Comparison of ENCODE assay signal across 17 cellular contexts in the genomic region with DNA sequence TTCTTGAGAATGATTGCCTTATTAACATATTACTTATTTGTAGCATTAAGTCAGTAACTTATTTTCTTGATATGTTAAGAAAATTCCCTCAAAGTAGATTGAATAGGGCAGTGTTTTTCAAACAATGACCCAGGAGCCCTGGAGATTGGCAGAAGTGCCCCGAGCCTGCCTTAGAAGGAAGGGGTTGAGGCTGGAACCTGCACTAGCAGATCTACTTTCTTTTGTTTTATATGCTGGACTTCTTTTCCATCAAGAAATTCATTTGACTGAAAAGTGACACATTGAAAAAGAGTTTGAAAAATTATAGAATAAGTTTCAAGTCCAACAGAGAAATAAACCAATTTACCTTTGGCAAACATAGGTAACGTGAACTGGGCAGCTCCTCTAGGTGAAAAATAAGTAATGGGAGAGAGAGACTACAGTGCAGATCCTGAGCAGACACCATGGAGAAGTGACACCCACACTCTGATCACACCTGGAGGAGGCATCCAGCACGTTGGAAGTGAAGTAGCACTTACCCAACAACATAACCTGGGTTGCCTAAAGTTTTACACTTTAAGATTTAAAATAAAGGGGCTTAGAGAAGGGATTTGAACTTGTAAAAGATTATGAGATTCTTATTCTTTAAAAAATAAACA. TPM values are rescaled to one million over a fixed set of nuclear protein-coding genes. Genes with fewer than 3 reads are reported as not detected.
DNase-seq lines count a peak whose midpoint lies in the region; ATAC-seq, FAIRE-seq and TF ChIP-seq lines count a peak whose summit lies in the region.
"Had no signal": no experiment of that assay in that cellular context is flagged by ENCODE, and none has a peak within 500 bp of the region (broad histone marks: within the 10 kb centered on the region; RNA-seq: fewer than 3 reads in every experiment).

No MANE protein-coding gene starts in this region.

- no peak overlapping the region for H4K91ac ChIP-seq in mesenchymal stem cell (ENCODE audit: low read length)

- no peak overlapping the region for H2BK15ac ChIP-seq in mesenchymal stem cell (ENCODE audit: low read depth, poor library complexity, severe bottlenecking)

- H2AK5ac ChIP-seq in mesenchymal stem cell (ENCODE audit: low read length, severe bottlenecking), result peak overlapping the region; percentile 76

- POLR2A ChIA-PET in SK-N-SH (lab: Yijun Ruan, JAX), result no interaction called here

- peaks cover 4% of the 10 kb centered on the region for H3K79me1 ChIP-seq in mesenchymal stem cell (replicated peaks; ENCODE audit: low read length, poor library complexity, severe bottlenecking)

- no peak overlapping the region for H2BK5ac ChIP-seq in mesenchymal stem cell (ENCODE audit: low read depth, low read length, poor library complexity, severe bottlenecking)

- H3K27ac ChIP-seq in SK-N-SH (ENCODE audit: low read depth in 2 of 2, low read length in 1 of 2) (peak overlapping the region; percentile 68 to 96; a peak in 3 of 4 replicates), mesenchymal stem cell (ENCODE audit: low read length, poor library complexity, severe bottlenecking) (peak overlapping the region; percentile 83), aorta (ENCODE audit: low read depth in 1 of 2, low read length in 2 of 2) (peak overlapping the region; percentile 92 to 93)
- H3K27ac ChIP-seq: parathyroid adenoma, tibial nerve had no signal

- intact Hi-C loops in aorta (cut with DNase I), result no loop called here

- peak overlapping the region; percentile 65; the same call in 1 of the 2 replicates for H3K9ac ChIP-seq in SK-N-SH
- H3K9ac ChIP-seq in mesenchymal stem cell (ENCODE audit: low read length), result no peak overlapping the region
- H3K9ac ChIP-seq: parathyroid adenoma had no signal

- H3K4me1 ChIP-seq in SK-N-SH (ENCODE audit: control insufficient read depth in 1 of 2, insufficient read depth in 2 of 2, low read depth in 1 of 2, low read length in 1 of 2) (peaks cover 12 to 47% of the 10 kb centered on the region in 2 experiments; a peak in 3 of 4 replicates), mesenchymal stem cell (ENCODE audit: control insufficient read depth, insufficient read depth, low read depth, low read length) (peaks cover 6% of the 10 kb centered on the region), aorta (ENCODE audit: control insufficient read depth in 1 of 2, insufficient read depth in 2 of 2, low read length in 2 of 2) (peaks cover 2 to 3% of the 10 kb centered on the region in 2 donors)
- H3K4me1 ChIP-seq: parathyroid adenoma had no signal

- H3K36me3 ChIP-seq in SK-N-SH (replicated peaks in 1 of 2; ENCODE audit: control insufficient read depth in 1 of 2, insufficient read depth in 2 of 2, low read length in 1 of 2) (peaks cover 7 to 67% of the 10 kb centered on the region in 2 experiments), bronchial epithelial cell (ENCODE audit: control insufficient read depth, insufficient read depth, low read length) (no peaks in the 10 kb centered on the region), mesenchymal stem cell (ENCODE audit: control insufficient read depth in 1 of 2, insufficient read depth in 2 of 2, low read depth in 1 of 2, low read length in 2 of 2) (peaks cover 0 to 2% of the 10 kb centered on the region in 2 experiments), aorta (ENCODE audit: control insufficient read depth in 1 of 2, insufficient read depth in 2 of 2, low read length in 1 of 2) (no peaks in the 10 kb centered on the region)
- H3K36me3 ChIP-seq: tibial nerve had no signal

- no peak for FAIRE-seq in bronchial epithelial cell (lab: Jason Lieb, UNC)
- FAIRE-seq: A204.1, small intestine had no signal

- H3K4me2 ChIP-seq in SK-N-SH (peak overlapping the region; percentile 51), mesenchymal stem cell (ENCODE audit: low read length, poor library complexity, severe bottlenecking) (peak overlapping the region; percentile 52)

- ATAC-seq in SK-N-SH treated with all-trans-retinoic acid at 6 μM for 48 hours (no peak), aorta (ENCODE audit: low FRiP score) (no peak), GM18498 (IDR thresholded peaks at IDR 0.05; ENCODE audit: unreplicated experiment) (no peak)
- ATAC-seq: activated naive CD8-positive, alpha-beta T cell treated with anti-CD3 and anti-CD28 coated beads, Interleukin-2, amount 50 U/mL, for 24 hours; effector memory CD8-positive, alpha-beta T cell; left ventricle myocardium superior had no signal

- TF ChIP-seq CTCF in SK-N-SH (IDR thresholded peaks at IDR 0.05), result no peak
- TF ChIP-seq CTCF in bronchial epithelial cell (IDR thresholded peaks at IDR 0.05; ENCODE audit: insufficient read depth, low read length, severe bottlenecking), result no peak

- no peak overlapping the region for H3K4ac ChIP-seq in mesenchymal stem cell (ENCODE audit: low read depth in 1 of 2, low read length in 2 of 2)

- no peak overlapping the region for H4K8ac ChIP-seq in mesenchymal stem cell (ENCODE audit: low read length)

- 70% methylated on average over 3 of the region's 3 CpGs for WGBS in SK-N-SH (ENCODE audit: low lambda C conversion rate)
- 95% methylated on average over 2 of the region's 3 CpGs for WGBS in mesenchymal stem cell
- WGBS in aorta, 2 donors, result 25 to 26% methylated on average over 3 of the region's 3 CpGs

- no peak overlapping the region for H3K14ac ChIP-seq in mesenchymal stem cell (ENCODE audit: low read length in 2 of 2)

- no peak overlapping the region for H3K18ac ChIP-seq in mesenchymal stem cell (ENCODE audit: low read depth in 1 of 2, low read length in 2 of 2)

- CTCF ChIA-PET in SK-N-SH (lab: Yijun Ruan, JAX), result interaction anchor here (0.7 to 0.8 kb wide), 2 partner anchors 10 to 17 kb away, joined by 3 read pairs; no protein-coding TSS in a partner anchor

- no peak for TF ChIP-seq EP300 in SK-N-SH (IDR thresholded peaks at IDR 0.05; ENCODE audit: borderline replicate concordance in 1 of 2, low read depth in 1 of 2, low read length in 1 of 2)

- H3K27me3 ChIP-seq in SK-N-SH (ENCODE audit: insufficient read depth) (no peaks in the 10 kb centered on the region), bronchial epithelial cell (ENCODE audit: control insufficient read depth, insufficient read depth, low read length) (no peaks in the 10 kb centered on the region), mesenchymal stem cell (ENCODE audit: control insufficient read depth in 1 of 2, insufficient read depth in 1 of 2, low read length in 2 of 2) (no peaks in the 10 kb centered on the region), aorta (ENCODE audit: control insufficient read depth in 1 of 2, insufficient read depth in 2 of 2, low read length in 1 of 2) (no peaks in the 10 kb centered on the region)
- H3K27me3 ChIP-seq: tibial nerve had no signal

- H3K4me3 ChIP-seq in SK-N-SH (ENCODE audit: low read depth in 2 of 2, low read length in 1 of 2), result peak overlapping the region in 1 of 2 experiments; percentile 24; a peak in 2 of 4 replicates
- H3K4me3 ChIP-seq in bronchial epithelial cell (ENCODE audit: low read depth, low read length), result no peak overlapping the region
- peak overlapping the region in 1 of 2 experiments; percentile 35 for H3K4me3 ChIP-seq in mesenchymal stem cell (ENCODE audit: insufficient read depth in 1 of 2, low read depth in 1 of 2, low read length in 2 of 2)
- H3K4me3 ChIP-seq in aorta (ENCODE audit: low read length in 2 of 2), result no peak overlapping the region
- H3K4me3 ChIP-seq: tibial nerve had no signal

- DNase-seq in SK-N-SH, result no peak
- DNase-seq in bronchial epithelial cell (ENCODE audit: low read depth), result peak; percentile 32
- DNase-seq in mesenchymal stem cell, result no peak
- no peak for DNase-seq in aorta
- no peak for DNase-seq in kidney tubule cell (ENCODE audit: low spot score)
- no peak for DNase-seq in stimulated activated CD4-positive, alpha-beta T cell treated with anti-CD3 and anti-CD28 coated beads, Interleukin-2, amount 100 ng/mL, for 48 hours
- DNase-seq: activated naive CD8-positive, alpha-beta T cell treated with anti-CD3 and anti-CD28 coated beads, Interleukin-2, amount 50 U/mL, for 24 hours; effector memory CD8-positive, alpha-beta T cell; left ventricle myocardium superior; naive B cell; SHP77 treated with DMSO at 0.1 percent for 48 hours; small intestine had no signal

- no peak overlapping the region for H2BK12ac ChIP-seq in mesenchymal stem cell (ENCODE audit: low read length in 2 of 2)

- TF ChIP-seq RAD21 in SK-N-SH (IDR thresholded peaks at IDR 0.05; ENCODE audit: low read length), result no peak

- H2AFZ ChIP-seq in SK-N-SH (ENCODE audit: low read depth), result no peak overlapping the region
- H2AFZ ChIP-seq in mesenchymal stem cell (ENCODE audit: low read depth, low read length), result no peak overlapping the region
- H2AFZ ChIP-seq: parathyroid adenoma had no signal

- H4K20me1 ChIP-seq in SK-N-SH (ENCODE audit: insufficient read depth), result no peaks in the 10 kb centered on the region

- peaks cover 97% of the 10 kb centered on the region for H3K79me2 ChIP-seq in SK-N-SH (ENCODE audit: insufficient read depth)
- H3K79me2 ChIP-seq: parathyroid adenoma had no signal

- H3K9me2 ChIP-seq in SK-N-SH, result no peaks in the 10 kb centered on the region

- no peak overlapping the region for H3K23ac ChIP-seq in mesenchymal stem cell (ENCODE audit: low read length in 2 of 2)

- H3K9me3 ChIP-seq in SK-N-SH, result no peaks in the 10 kb centered on the region; the same call in 1 of the 2 replicates
- H3K9me3 ChIP-seq in mesenchymal stem cell (ENCODE audit: control insufficient read depth, low read length), result no peaks in the 10 kb centered on the region
- H3K9me3 ChIP-seq in aorta (ENCODE audit: control insufficient read depth, low read length), result no peaks in the 10 kb centered on the region
- H3K9me3 ChIP-seq: tibial nerve had no signal

- H2BK120ac ChIP-seq in mesenchymal stem cell (ENCODE audit: low read depth, low read length), result no peak overlapping the region

- peaks cover 61% of the 10 kb centered on the region for H3F3A ChIP-seq in SK-N-SH (replicated peaks; ENCODE audit: insufficient read depth)

TF ChIP-seq in SK-N-SH, 30 proteins besides CTCF, POLR2A, EP300 and RAD21 (continues in another document):
- TF ChIP-seq ELF1 (IDR thresholded peaks at IDR 0.05) (no peak), FOSL2 (IDR thresholded peaks at IDR 0.05; ENCODE audit: borderline replicate concordance, low read depth) (no peak), FOXM1 (IDR thresholded peaks at IDR 0.05; ENCODE audit: low read depth) (no peak)

RNA-seq across cellular contexts. Expression of a gene that starts 18.6 kb away (rescaled TPM):
- polyA plus RNA-seq in SK-N-SH (2012; rRNA removed) (30.4 and 41.4 TPM in 2 replicates), aorta (1 to 10 TPM; 4.5 to 4.9 TPM)
- polyA plus RNA-seq in SK-N-SH (2012; cell fraction: cytosol; rRNA removed), result 44.8 and 45.9 TPM in 2 replicates
- polyA plus RNA-seq in SK-N-SH (2012; cell fraction: nucleus; rRNA removed), result 27.0 and 42.8 TPM in 2 replicates
- total RNA-seq in bronchial epithelial cell (23.3 and 29.0 TPM in 2 replicates), aorta (10 to 100 TPM; 13.5 to 42.4 TPM)
- 22.2 TPM for polyA plus RNA-seq in mesenchymal stem cell (2013, experiment 1 of 2)
- polyA plus RNA-seq in mesenchymal stem cell (2013, experiment 2 of 2), result 23.1 TPM
